In genomic region chr2:241539616-241540374, GRCh38 we compare ENCODE assay signal across 27 cellular contexts. TPM values are rescaled to one million over a fixed set of nuclear protein-coding genes. Genes with fewer than 3 reads are reported as not detected.
DNase-seq lines count a peak whose midpoint lies in the region; ATAC-seq and TF ChIP-seq lines count a peak whose summit lies in the region.
"Had no signal": no experiment of that assay in that cellular context is flagged by ENCODE, and none has a peak within 500 bp of the region (broad histone marks: within the 10 kb centered on the region; RNA-seq: fewer than 3 reads in every experiment).

No MANE protein-coding gene starts in this region.

- intact Hi-C loops in Right ventricle myocardium superior (cut with DNase I), result no loop called here
- intact Hi-C loops in cardiac septum (cut with DNase I), result no loop called here
- intact Hi-C loops in lower lobe of right lung (cut with DNase I), result no loop called here
- intact Hi-C loops in ascending aorta (cut with DNase I), result no loop called here

- CTCF ChIA-PET in RWPE1 (lab: Yijun Ruan, JAX), result no interaction called here

- DNase-seq in Right ventricle myocardium superior (peak; percentile 31), cardiac septum (ENCODE audit: low spot score) (no peak), RWPE1 (ENCODE audit: low spot score) (no peak), lower lobe of right lung (no peak), ascending aorta (ENCODE audit: low spot score in 2 of 2) (no peak), putamen (ENCODE audit: low spot score) (no peak), NCI-H524 (lab: John Stamatoyannopoulos, UW) (no peak)
- DNase-seq: activated CD4-positive, alpha-beta T cell treated with anti-CD3 and anti-CD28 coated beads for 36 hours; activated gamma-delta T cell; AML-193; DMS 273 treated with DMSO at 0.1 percent for 48 hours; foreskin fibroblast; HCEC 1CT; Kasumi-1; midbrain; NCI-H1436; NCI-H2081 treated with DMSO at 0.1 percent for 48 hours; NCI-H69; occipital lobe; SHP77 treated with DMSO at 0.1 percent for 48 hours; stimulated activated CD4-positive, alpha-beta T cell treated with anti-CD3 and anti-CD28 coated beads, Interleukin-4, amount 100 ng/mL, for 24 hours had no signal

- H3K36me3 ChIP-seq in lower lobe of right lung (no peaks in the 10 kb centered on the region), ascending aorta (no peaks in the 10 kb centered on the region)
- H3K36me3 ChIP-seq: esophagus muscularis mucosa, left lung had no signal

- H3K27ac ChIP-seq in RWPE1, result peak overlapping the region; percentile 69
- peak overlapping the region; percentile 67 for H3K27ac ChIP-seq in lower lobe of right lung
- peak overlapping the region in 1 of 2 donors; percentile 86 for H3K27ac ChIP-seq in ascending aorta

- H3K4me3 ChIP-seq in lower lobe of right lung, result no peak overlapping the region
- peak overlapping the region in 1 of 2 donors; percentile 64 for H3K4me3 ChIP-seq in ascending aorta

- ATAC-seq in Right ventricle myocardium superior (ENCODE audit: poor library complexity), result no peak
- no peak for ATAC-seq in lower lobe of right lung
- no peak for ATAC-seq in HG03039 (IDR thresholded peaks at IDR 0.05; ENCODE audit: unreplicated experiment)
- ATAC-seq: activated CD4-positive, alpha-beta T cell treated with anti-CD3 and anti-CD28 coated beads for 36 hours had no signal

- H3K4me1 ChIP-seq in lower lobe of right lung, result peaks cover 18% of the 10 kb centered on the region
- peaks cover 8 to 11% of the 10 kb centered on the region in 2 donors for H3K4me1 ChIP-seq in ascending aorta

- TF ChIP-seq CTCF in RWPE1 (conservative IDR thresholded peaks at IDR 0.05; ENCODE audit: low read depth), result no peak
- no peak for TF ChIP-seq CTCF in lower lobe of right lung (IDR thresholded peaks at IDR 0.05)
- no peak for TF ChIP-seq CTCF in ascending aorta (IDR thresholded peaks at IDR 0.05)

- H3K9me3 ChIP-seq in lower lobe of right lung (no peaks in the 10 kb centered on the region), ascending aorta (no peaks in the 10 kb centered on the region)
- H3K9me3 ChIP-seq: esophagus muscularis mucosa, left lung, psoas muscle had no signal

- H3K27me3 ChIP-seq in lower lobe of right lung (ENCODE audit: low read depth) (peaks cover 25% of the 10 kb centered on the region), ascending aorta (peaks cover 4% of the 10 kb centered on the region)

- POLR2A ChIA-PET in RWPE1 (lab: Yijun Ruan, JAX; ENCODE audit: low non-redundant PET), result no interaction called here

RNA-seq across cellular contexts. Expression of gene BOK, which starts 18.8 kb away (rescaled TPM):
- total RNA-seq in Right ventricle myocardium superior (3.8 TPM), cardiac septum (4.5 TPM), lower lobe of right lung (44.2 TPM), ascending aorta (35.4 TPM)
- total RNA-seq: CD8-positive, alpha-beta memory T cell; naive thymus-derived CD8-positive, alpha-beta T cell had no signal

RNA-seq across cellular contexts. Expression of gene STK25, which starts 31.4 kb away (rescaled TPM):
- total RNA-seq in Right ventricle myocardium superior (85.9 TPM), cardiac septum (95.9 TPM), lower lobe of right lung (125 TPM), ascending aorta (259 TPM)
